Comparison of ENCODE assay signal across 22 cellular contexts in the genomic region with DNA sequence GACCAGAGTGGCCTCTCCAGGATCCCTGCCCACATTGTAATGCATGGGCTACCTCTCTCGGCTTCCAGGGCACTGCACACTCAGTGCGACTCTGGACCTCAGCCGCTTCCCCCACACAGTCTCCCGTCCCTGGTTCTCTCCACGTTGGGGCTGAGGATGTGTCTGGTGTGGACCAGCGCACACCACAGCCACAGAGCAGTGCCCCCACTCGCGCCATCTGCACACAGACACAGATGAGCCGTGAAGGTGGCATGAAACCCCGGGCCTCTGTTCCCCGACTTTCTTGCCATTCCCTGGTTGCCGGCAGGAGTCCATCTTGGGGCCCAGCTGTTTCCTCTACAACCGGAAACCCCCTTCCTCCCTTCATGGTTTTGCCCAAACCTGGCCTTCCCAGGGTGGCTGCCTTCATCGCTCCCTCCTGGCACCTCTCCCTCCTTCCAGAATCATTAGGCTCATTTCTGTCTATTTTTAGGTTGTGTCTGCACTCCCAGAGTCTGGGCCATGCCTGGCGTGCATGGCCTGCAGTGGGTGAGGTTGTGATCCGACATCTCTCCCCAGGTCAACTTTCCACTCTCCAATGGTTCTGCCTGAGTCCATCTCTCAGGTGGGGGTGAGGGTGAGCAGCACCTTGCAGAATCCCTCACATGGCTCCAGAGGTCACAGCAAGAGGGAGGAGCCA. TPM values are rescaled to one million over a fixed set of nuclear protein-coding genes. Genes with fewer than 3 reads are reported as not detected.
DNase-seq lines count a peak whose midpoint lies in the region; ATAC-seq, FAIRE-seq and TF ChIP-seq lines count a peak whose summit lies in the region.
"Had no signal": no experiment of that assay in that cellular context is flagged by ENCODE, and none has a peak within 500 bp of the region (broad histone marks: within the 10 kb centered on the region; RNA-seq: fewer than 3 reads in every experiment).

No MANE protein-coding gene starts in this region.

- no peak overlapping the region for H3K4me3 ChIP-seq in BLaER1 treated with 17β-estradiol and CSF1 and Interleukin-3, amounts not matched to agents 10 nM and 100 nM
- H3K4me3 ChIP-seq in K562 (no peak overlapping the region), neuronal stem cell (ENCODE audit: low read length in 2 of 2) (no peak overlapping the region)
- H3K4me3 ChIP-seq: adrenal gland, body of pancreas, lung, upper lobe of left lung had no signal

- POLR2A ChIA-PET in K562 (lab: Yijun Ruan, JAX), result interaction anchor here (0.6 to 0.9 kb wide), 2 partner anchors 33 to 53 kb away, joined by 3 read pairs; no protein-coding TSS in a partner anchor

- in situ Hi-C loops in K562 (cut with MboI), result no loop called here

- peak overlapping the region; percentile 94 for H3K14ac ChIP-seq in neuronal stem cell (ENCODE audit: low read length)

- no peak for ATAC-seq in K562
- ATAC-seq: body of pancreas; stimulated activated memory B cell treated with anti-CD40 and anti-IgM and Interleukin-4, amounts not matched to agents 10 μg/mL and 1 μg/mL and 100 μg/mL, for 72 hours had no signal

- TF ChIP-seq RAD21 in K562 (CRISPR knock-in tag; conservative IDR thresholded peaks at IDR 0.05 in 1 of 2, IDR thresholded peaks at IDR 0.05 in 1 of 2), result no peak

- peak overlapping the region; percentile 92 for H4K8ac ChIP-seq in neuronal stem cell (ENCODE audit: low read depth, low read length)

- peak overlapping the region; percentile 90 for H2BK12ac ChIP-seq in neuronal stem cell (ENCODE audit: low read length)

- H2BK5ac ChIP-seq in neuronal stem cell (ENCODE audit: low read length), result peak overlapping the region; percentile 87

- peaks cover 0 to 5% (median 0%) of the 10 kb centered on the region in 11 experiments; a peak in 2 of 22 replicates for H4K20me1 ChIP-seq in BLaER1 treated with 17β-estradiol and CSF1 and Interleukin-3, amounts not matched to agents 10 nM and 100 nM
- no peaks in the 10 kb centered on the region; the same call in 1 of the 2 replicates for H4K20me1 ChIP-seq in K562 (replicated peaks; ENCODE audit: control insufficient read depth, insufficient read depth, low read length)

- H3K79me1 ChIP-seq in neuronal stem cell (ENCODE audit: low read depth, low read length), result peaks cover 1% of the 10 kb centered on the region

- peak overlapping the region; percentile 76 for H3K18ac ChIP-seq in neuronal stem cell (ENCODE audit: low read length)

- H2BK120ac ChIP-seq in neuronal stem cell (ENCODE audit: low read depth, low read length), result no peak overlapping the region

- DNase-seq in DMS 273 (lab: John Stamatoyannopoulos, UW; ENCODE audit: unreplicated experiment) (peak; percentile 12), DMS 273 treated with DMSO at 0.1 percent for 48 hours (lab: John Stamatoyannopoulos, UW) (no peak), K562 (ENCODE audit: extremely low read depth in 1 of 4, low spot score in 3 of 4) (no peak), neuronal stem cell (ENCODE audit: low spot score) (no peak), glomerular visceral epithelial cell (ENCODE audit: extremely low spot score) (no peak), NCI-H526 treated with DMSO at 0.1 percent for 48 hours (lab: John Stamatoyannopoulos, UW) (no peak), NCI-H1048 (lab: John Stamatoyannopoulos, UW) (no peak)
- DNase-seq: activated CD4-positive, CD25-positive, alpha-beta regulatory T cell treated with anti-CD3 and anti-CD28 coated beads, Interleukin-2, amount 50 U/mL, for 72 hours; activated T-cell treated with anti-CD3 and anti-CD28 coated beads for 4 hours; effector CD4-positive, alpha-beta T cell; HCEC 1CT; NCI-H345; NCI-H774 had no signal

- TF ChIP-seq POLR2A in K562 (conservative IDR thresholded peaks at IDR 0.05), result no peak

- H3K9me3 ChIP-seq in BLaER1 treated with 17β-estradiol and CSF1 and Interleukin-3, amounts not matched to agents 10 nM and 100 nM (replicated peaks in 1 of 11), result no peaks in the 10 kb centered on the region
- H3K9me3 ChIP-seq in K562 (replicated peaks; ENCODE audit: control insufficient read depth, insufficient read depth, low read depth, low read length), result no peaks in the 10 kb centered on the region
- no peaks in the 10 kb centered on the region for H3K9me3 ChIP-seq in neuronal stem cell (replicated peaks in 1 of 2; ENCODE audit: control insufficient read depth in 2 of 2, insufficient read depth in 1 of 2, low read depth in 1 of 2, low read length in 2 of 2)
- H3K9me3 ChIP-seq: adrenal gland, body of pancreas, upper lobe of left lung had no signal

- WGBS in K562 (ENCODE audit: insufficient coverage, low coverage, missing lambda C conversion rate), result 14% methylated on average over 16 of the region's 16 CpGs
- WGBS in neuronal stem cell (ENCODE audit: extremely low coverage in 2 of 2, insufficient read length in 2 of 2, insufficient replicate concordance in 1 of 2), 2 donors, result no CpG with 5 or more reads among the region's 16 CpGs

- peak overlapping the region; percentile 60 to 87 (median 83) for H3K4me2 ChIP-seq in BLaER1 treated with 17β-estradiol and CSF1 and Interleukin-3, amounts not matched to agents 10 nM and 100 nM
- H3K4me2 ChIP-seq in K562 (ENCODE audit: insufficient read depth, low read length) (no peak overlapping the region), neuronal stem cell (ENCODE audit: insufficient read depth, low read length, poor library complexity, severe bottlenecking) (no peak overlapping the region)

- peak; percentile 67 for FAIRE-seq in K562 (lab: Jason Lieb, UNC)

- CTCF ChIA-PET in K562 (lab: Yijun Ruan, JAX; ENCODE audit: low intra/inter-chr PET ratio), result no interaction called here

- H3K4ac ChIP-seq in neuronal stem cell (ENCODE audit: low read length), result no peak overlapping the region

- 0 out of 2 replicates have a peak overlapping the region, but pooled peaks have one; percentile 35 for H2AFZ ChIP-seq in K562 (ENCODE audit: low read depth, low read length)
- peak overlapping the region; percentile 72 for H2AFZ ChIP-seq in neuronal stem cell (ENCODE audit: low read length)

- peak overlapping the region; percentile 53 for H4K91ac ChIP-seq in neuronal stem cell (ENCODE audit: low read depth, low read length, poor library complexity)

- peak overlapping the region; percentile 83 for H2BK15ac ChIP-seq in neuronal stem cell (ENCODE audit: low read length)

- H2AK5ac ChIP-seq in neuronal stem cell (ENCODE audit: low read depth, low read length), result peak overlapping the region; percentile 19

- H3K79me2 ChIP-seq in K562 (ENCODE audit: control insufficient read depth, insufficient read depth, low read length), result no peaks in the 10 kb centered on the region

- peaks cover 3% of the 10 kb centered on the region for H3K9me1 ChIP-seq in K562 (ENCODE audit: control insufficient read depth, insufficient read depth, low read length)

- H3K9ac ChIP-seq in BLaER1 treated with 17β-estradiol and CSF1 and Interleukin-3, amounts not matched to agents 10 nM and 100 nM, result peak overlapping the region in 5 of 11 experiments; percentile 6 to 47 (median 19); a peak in 5 of 22 replicates
- peak overlapping the region in 1 of 2 experiments; percentile 79; a peak in 2 of 4 replicates for H3K9ac ChIP-seq in K562 (ENCODE audit: insufficient read depth in 1 of 2, low read depth in 2 of 2, low read length in 2 of 2)
- H3K9ac ChIP-seq in neuronal stem cell (ENCODE audit: low read depth, low read length, poor library complexity), result no peak overlapping the region

- H3K4me1 ChIP-seq in BLaER1 treated with 17β-estradiol and CSF1 and Interleukin-3, amounts not matched to agents 10 nM and 100 nM, result peaks cover 31 to 99% (median 93%) of the 10 kb centered on the region in 10 experiments
- H3K4me1 ChIP-seq in K562 (replicated peaks in 1 of 2; ENCODE audit: control insufficient read depth in 2 of 2, insufficient read depth in 2 of 2, low read length in 2 of 2) (peaks cover 4 to 58% of the 10 kb centered on the region in 2 experiments; a peak in 4 of 5 replicates), neuronal stem cell (ENCODE audit: control insufficient read depth in 2 of 2, insufficient read depth in 1 of 2, low read depth in 1 of 2, low read length in 2 of 2) (peaks cover 0 to 13% of the 10 kb centered on the region in 2 donors)
- H3K4me1 ChIP-seq: body of pancreas had no signal

- no peak for TF ChIP-seq CTCF in K562 (IDR thresholded peaks at IDR 0.05 in 2 of 3, conservative IDR thresholded peaks at IDR 0.05 in 1 of 3; ENCODE audit: insufficient read depth in 2 of 3, low read depth in 1 of 3, low read length in 3 of 3)

- H3K36me3 ChIP-seq in BLaER1 treated with 17β-estradiol and CSF1 and Interleukin-3, amounts not matched to agents 10 nM and 100 nM, result no peaks in the 10 kb centered on the region
- H3K36me3 ChIP-seq in K562 (ENCODE audit: control insufficient read depth, insufficient read depth, low read length) (no peaks in the 10 kb centered on the region), neuronal stem cell (replicated peaks in 1 of 2; ENCODE audit: control insufficient read depth in 2 of 2, insufficient read depth in 2 of 2, low read length in 2 of 2) (no peaks in the 10 kb centered on the region)
- H3K36me3 ChIP-seq: adrenal gland, upper lobe of left lung had no signal

- H3K27me3 ChIP-seq in BLaER1 treated with 17β-estradiol and CSF1 and Interleukin-3, amounts not matched to agents 10 nM and 100 nM, result no peaks in the 10 kb centered on the region
- peaks cover 11 to 64% of the 10 kb centered on the region in 2 experiments for H3K27me3 ChIP-seq in K562 (ENCODE audit: control insufficient read depth in 2 of 2, insufficient read depth in 2 of 2, low read length in 2 of 2)
- peaks cover 0 to 19% (median 2%) of the 10 kb centered on the region in 3 experiments for H3K27me3 ChIP-seq in neuronal stem cell (ENCODE audit: control insufficient read depth in 3 of 3, insufficient read depth in 3 of 3, low read depth in 1 of 3, low read length in 3 of 3)
- H3K27me3 ChIP-seq: adrenal gland, body of pancreas, upper lobe of left lung had no signal

- no peak overlapping the region for H3K23ac ChIP-seq in neuronal stem cell (ENCODE audit: low read depth, low read length, poor library complexity)

- no TSS peak for BruUV-seq in K562 (replicated peaks; lab: Mats Ljungman, UMichigan)

- H3K27ac ChIP-seq in BLaER1 treated with 17β-estradiol and CSF1 and Interleukin-3, amounts not matched to agents 10 nM and 100 nM, result peak overlapping the region in 6 of 11 experiments; percentile 35 to 70 (median 52); a peak in 11 of 22 replicates
- H3K27ac ChIP-seq in K562 (ENCODE audit: extremely low read depth, low read depth, low read length) (no peak overlapping the region), neuronal stem cell (replicated peaks; ENCODE audit: low read length) (no peak overlapping the region)
- H3K27ac ChIP-seq: 22Rv1, adrenal gland, body of pancreas, epithelial cell of prostate had no signal

- TF ChIP-seq EP300 in K562 (IDR thresholded peaks at IDR 0.05; ENCODE audit: low read length), result no peak

- intact Hi-C loops in K562 (cut with micrococcal nuclease), result no loop called here

RNA-seq across cellular contexts. Expression of gene RASGEF1A, which starts 10.2 kb away (rescaled TPM):
- total RNA-seq in K562 (2011; cell fraction: chromatin; rRNA removed; ENCODE audit: low replicate concordance), result 16.2 and 38.5 TPM in 2 replicates
- total RNA-seq in K562 (2011; cell fraction: nucleolus; rRNA removed), result 29.0 and 30.1 TPM in 2 replicates
- 17.3 and 19.3 TPM in 2 replicates for total RNA-seq in K562 (2011; cell fraction: nucleoplasm; rRNA removed)
- total RNA-seq in K562 (2014; rRNA removed) (29.7 and 32.0 TPM in 2 replicates), K562 (2014; rRNA removed; fragmentation: Illumina TruSeq; extraction: Trizol) (8.1 and 9.2 TPM in 2 replicates), K562 (2015; rRNA removed; fragmentation: Illumina TruSeq; extraction: Trizol) (9.8 and 10.2 TPM in 2 replicates), K562 (2021) (20.9 and 21.5 TPM in 2 replicates)
- polyA plus RNA-seq in K562 (2011; rRNA removed) (25.3 and 28.7 TPM in 2 replicates), K562 (2014; fragmentation: Illumina TruSeq; extraction: Trizol) (14.7 and 18.9 TPM in 2 replicates), K562 (2014; fragmentation: Nextera tagmentation; extraction: Ambion mirVana) (1 to 10 TPM; 1.6 to 2.9 TPM), K562 (2014; rRNA removed) (24.2 and 27.9 TPM in 2 replicates)
- polyA plus RNA-seq in K562 (2011; cell fraction: cytosol; rRNA removed), result 27.5 and 49.3 TPM in 2 replicates
- polyA plus RNA-seq in K562 (2011; cell fraction: nucleus; rRNA removed), result 38.8 and 68.7 TPM in 2 replicates
- 7.4 and 13.1 TPM in 2 replicates for polyA plus RNA-seq in K562 (2012)
- 9.3 and 18.5 TPM in 2 replicates for polyA minus RNA-seq in K562 (2011; rRNA and poly(A)+ RNA removed)
- polyA minus RNA-seq in K562 (2011; cell fraction: cytosol; rRNA and poly(A)+ RNA removed), result 19.4 and 20.6 TPM in 2 replicates
- 21.3 TPM in 2 replicates for polyA minus RNA-seq in K562 (2011; cell fraction: nucleus; rRNA and poly(A)+ RNA removed)
- polyA plus RNA-seq in neuronal stem cell (2013, experiment 1 of 2), result 3.5 TPM
- 3.6 TPM for polyA plus RNA-seq in neuronal stem cell (2013, experiment 2 of 2)
- total RNA-seq: HT-29 had no signal

Comparison
In these comparisons a context has a peak if more than half of its experiments do, and no peak if none do; other contexts are left out.
1. H3K27ac ChIP-seq: peak in BLaER1 treated with 17β-estradiol and CSF1 and Interleukin-3, amounts not matched to agents 10 nM and 100 nM (6 of 11); none in K562 (single experiment) and neuronal stem cell (single experiment).
2. H3K4me2 ChIP-seq: peak in BLaER1 treated with 17β-estradiol and CSF1 and Interleukin-3, amounts not matched to agents 10 nM and 100 nM (11 of 11); none in K562 (single experiment) and neuronal stem cell (single experiment).